ENCODE assay signal across 14 cellular contexts in the genomic region with DNA sequence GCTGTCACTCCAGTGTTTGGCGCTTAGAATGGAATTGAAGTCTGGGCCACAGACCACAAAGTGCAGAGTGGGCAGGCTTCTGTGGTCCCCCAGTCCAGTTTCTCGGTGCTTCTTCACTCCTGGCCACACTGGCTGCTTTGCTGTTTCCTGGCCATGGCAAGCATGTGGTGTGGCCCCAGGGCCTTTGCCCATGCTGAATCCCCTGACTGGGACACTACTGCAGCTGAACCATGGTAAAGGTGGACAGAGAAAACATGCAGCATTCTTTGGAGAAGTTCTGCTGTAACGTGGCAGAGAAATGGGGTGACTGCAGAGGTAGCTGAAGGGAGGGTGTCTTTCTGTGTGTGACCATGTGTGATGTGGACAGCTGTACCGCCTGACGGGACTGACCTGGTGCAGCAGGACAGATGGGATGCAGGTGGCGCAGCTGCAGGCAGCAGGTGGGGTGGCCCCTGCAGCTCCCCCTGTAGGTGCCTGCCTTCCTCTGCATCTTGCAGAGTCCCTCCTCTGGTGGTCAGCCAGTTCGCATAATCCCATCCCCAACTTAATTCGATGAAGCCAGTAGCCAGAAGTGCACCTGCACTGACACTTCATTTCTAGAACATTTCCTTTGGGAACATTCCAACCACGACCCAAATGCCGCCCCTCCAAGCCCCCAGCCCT. TPM values are rescaled to one million over a fixed set of nuclear protein-coding genes. Genes with fewer than 3 reads are reported as not detected.
DNase-seq lines count a peak whose midpoint lies in the region; ATAC-seq, FAIRE-seq and TF ChIP-seq lines count a peak whose summit lies in the region.
"Had no signal": no experiment of that assay in that cellular context is flagged by ENCODE, and none has a peak within 500 bp of the region (broad histone marks: within the 10 kb centered on the region; RNA-seq: fewer than 3 reads in every experiment).

No MANE protein-coding gene starts in this region.

- no peak for DNase-seq in T-helper 2 cell treated with Interferon-gamma antibody and Interleukin-4, amounts not matched to agents 5 μg/mL and 100 μg/mL, for 36 hours (ENCODE audit: low spot score)
- DNase-seq in T-helper 2 cell (no peak), HFF-Myc (ENCODE audit: extremely low read depth, low read depth) (no peak), H1 (ENCODE audit: low read depth in 1 of 2, low spot score in 2 of 2) (peak in 1 of 2 experiments; percentile 70), retinal pigment epithelial cell (ENCODE audit: low read depth) (no peak), AG08396 (ENCODE audit: low spot score) (no peak), NK-92 (lab: John Stamatoyannopoulos, UW; ENCODE audit: unreplicated experiment) (no peak)
- DNase-seq: activated T-cell treated with anti-CD3 and anti-CD28 coated beads, Interleukin-2, amount 50 U/mL, for 4 hours; GOT3 had no signal

- H2BK5ac ChIP-seq in H1 (ENCODE audit: low read depth, low read length) = no peak overlapping the region

- no peak overlapping the region for H2BK15ac ChIP-seq in H1 (ENCODE audit: low read length)

- H3K14ac ChIP-seq in H1 (ENCODE audit: insufficient read length) = no peak overlapping the region

- peaks cover 0 to 21% of the 10 kb centered on the region in 2 experiments; a peak in 2 of 4 replicates for H3K79me2 ChIP-seq in H1 (ENCODE audit: control insufficient read depth in 1 of 2, insufficient read depth in 2 of 2, low read length in 2 of 2)

- no peak overlapping the region for H2AFZ ChIP-seq in H1 (ENCODE audit: low read length)

- H3K4me1 ChIP-seq in H1 (replicated peaks in 1 of 4; ENCODE audit: control insufficient read depth in 3 of 4, insufficient read depth in 4 of 4, low read length in 3 of 4) = peaks cover 0 to 5% (median 1%) of the 10 kb centered on the region in 4 experiments; a peak in 3 of 7 replicates

- no peaks in the 10 kb centered on the region for H3K9me3 Mint-ChIP-seq in T-helper 2 cell treated with Interferon-gamma antibody and Interleukin-4, amounts not matched to agents 5 μg/mL and 100 μg/mL, for 36 hours

- no peak overlapping the region for H3K4me2 ChIP-seq in H1 (ENCODE audit: insufficient read depth in 1 of 2, low read depth in 2 of 2, low read length in 2 of 2)

- peak in 1 of 2 experiments; percentile 14; a peak in 1 of 3 replicates for TF ChIP-seq EP300 in H1 (IDR thresholded peaks at IDR 0.05; ENCODE audit: borderline replicate concordance in 1 of 2, low read depth in 2 of 2, low read length in 2 of 2)

- WGBS in H1 (ENCODE audit: extremely low coverage in 1 of 2, insufficient coverage in 1 of 2, insufficient read length in 1 of 2, insufficient replicate concordance in 2 of 2, low coverage in 1 of 2, low lambda C conversion rate in 2 of 2, missing lambda C conversion rate in 1 of 2), 2 experiments = 80% methylated on average over 10 of the region's 10 CpGs; no CpG with 5 or more reads in 1 of the 2 experiments

- peak overlapping the region; percentile 45 for H3K27ac Mint-ChIP-seq in T-helper 2 cell treated with Interferon-gamma antibody and Interleukin-4, amounts not matched to agents 5 μg/mL and 100 μg/mL, for 36 hours

- no peak for ATAC-seq in HG03025 (IDR thresholded peaks at IDR 0.05; ENCODE audit: low FRiP score, unreplicated experiment)
- ATAC-seq: activated CD4-positive, CD25-positive, alpha-beta regulatory T cell treated with anti-CD3 and anti-CD28 coated beads, Interleukin-2, amount 50 U/mL, for 24 hours; activated T-cell treated with anti-CD3 and anti-CD28 coated beads, Interleukin-2, amount 50 U/mL, for 4 hours had no signal

- H3K9ac ChIP-seq in H1 (replicated peaks in 1 of 4; ENCODE audit: extremely low read depth in 1 of 4, low read depth in 3 of 4, low read length in 3 of 4) = no peak overlapping the region

- no peak overlapping the region for H2BK20ac ChIP-seq in H1 (ENCODE audit: low read length)

- peaks cover 62% of the 10 kb centered on the region for H3K36me3 Mint-ChIP-seq in T-helper 2 cell treated with Interferon-gamma antibody and Interleukin-4, amounts not matched to agents 5 μg/mL and 100 μg/mL, for 36 hours (ENCODE audit: low read depth)

- no peak overlapping the region for H3K4me3 ChIP-seq in HFF-Myc (replicated peaks; ENCODE audit: low read depth, low read length)
- H3K4me3 ChIP-seq in H1 (ENCODE audit: extremely low read depth in 1 of 4, insufficient read depth in 2 of 4, low read depth in 3 of 4, low read length in 4 of 4) = no peak overlapping the region
- H3K4me3 ChIP-seq in retinal pigment epithelial cell (ENCODE audit: low read length) = no peak overlapping the region
- H3K4me3 ChIP-seq: thoracic aorta had no signal

- no peaks in the 10 kb centered on the region for H3K23me2 ChIP-seq in H1 (ENCODE audit: low read depth, low read length)

- CTCF ChIA-PET in H1 (lab: Charles Lee; ENCODE audit: partially characterized antibody) = interaction anchor here (0.5 to 3.7 kb wide), 29 partner anchors 9 to 947 kb away, joined by 3 to 37 read pairs (median 4); a partner anchor contains a TSS

- TF ChIP-seq RAD21 in H1 (IDR thresholded peaks at IDR 0.05 in 1 of 2, conservative IDR thresholded peaks at IDR 0.05 in 1 of 2; ENCODE audit: low read depth in 2 of 2, low read length in 2 of 2) = peak; percentile 41 to 54; a peak in 3 of 4 replicates

- no peaks in the 10 kb centered on the region for H3K27me3 ChIP-seq in H1 (replicated peaks in 1 of 4; ENCODE audit: control insufficient read depth in 3 of 4, extremely low read depth in 1 of 4, insufficient read depth in 3 of 4, low read length in 3 of 4)

- H4K8ac ChIP-seq in H1 (ENCODE audit: extremely low read depth, insufficient read depth, low read length) = no peak overlapping the region

- H3K23ac ChIP-seq in H1 (ENCODE audit: insufficient read length) = no peak overlapping the region

- H3K18ac ChIP-seq in H1 (ENCODE audit: extremely low read depth, low read length) = no peak overlapping the region

- TF ChIP-seq CTCF in HFF-Myc (IDR thresholded peaks at IDR 0.05; ENCODE audit: low read depth, low read length, missing control alignments) (peak; percentile 40), H1 (IDR thresholded peaks at IDR 0.05; ENCODE audit: control extremely low read depth in 1 of 3, insufficient read depth in 1 of 3, low read depth in 1 of 3, low read length in 3 of 3) (peak in 2 of 3 experiments; percentile 90 to 98; a peak in 3 of 4 replicates), retinal pigment epithelial cell (conservative IDR thresholded peaks at IDR 0.05; ENCODE audit: low read depth, low read length) (peak; percentile 40)

- H3K27me3 Mint-ChIP-seq in T-helper 2 cell treated with Interferon-gamma antibody and Interleukin-4, amounts not matched to agents 5 μg/mL and 100 μg/mL, for 36 hours (ENCODE audit: low read depth) = no peaks in the 10 kb centered on the region

- H4K5ac ChIP-seq in H1 (ENCODE audit: insufficient read length, low read depth, low read length) = no peak overlapping the region

- POLR2A ChIA-PET in H1 (lab: Charles Lee; ENCODE audit: partially characterized antibody) = interaction anchor here (0.9 to 1.7 kb wide), 5 partner anchors 9 to 40 kb away, joined by 3 to 7 read pairs (median 3); a partner anchor contains a TSS

- H3K4ac ChIP-seq in H1 (replicated peaks; ENCODE audit: insufficient read length, low read depth, low read length) = no peak overlapping the region

- no peak for FAIRE-seq in H1 (lab: Jason Lieb, UNC)
- FAIRE-seq: HTR-8/SVneo had no signal

- H2BK12ac ChIP-seq in H1 (ENCODE audit: low read depth, low read length) = no peak overlapping the region

- no peak for TF ChIP-seq POLR2A in H1 (IDR thresholded peaks at IDR 0.05; ENCODE audit: control extremely low read depth in 1 of 2, low read depth in 2 of 2, low read length in 2 of 2)

- no peak overlapping the region for H2BK120ac ChIP-seq in H1 (replicated peaks; ENCODE audit: low read depth, low read length)

- H3K4me3 Mint-ChIP-seq in T-helper 2 cell treated with Interferon-gamma antibody and Interleukin-4, amounts not matched to agents 5 μg/mL and 100 μg/mL, for 36 hours = no peak overlapping the region
- H3K4me3 Mint-ChIP-seq: activated T-cell treated with anti-CD3 and anti-CD28 coated beads, Interleukin-2, amount 50 U/mL, for 4 hours had no signal

- peaks cover 12% of the 10 kb centered on the region for H3K79me1 ChIP-seq in H1 (ENCODE audit: low read depth, low read length)

- peaks cover 35% of the 10 kb centered on the region for H3K4me1 Mint-ChIP-seq in T-helper 2 cell treated with Interferon-gamma antibody and Interleukin-4, amounts not matched to agents 5 μg/mL and 100 μg/mL, for 36 hours (ENCODE audit: low read depth)

- H3K36me3 ChIP-seq in H1 (ENCODE audit: control insufficient read depth in 2 of 4, insufficient read depth in 4 of 4, low read length in 3 of 4) = peaks cover 7 to 13% (median 9%) of the 10 kb centered on the region in 4 experiments; a peak in 6 of 8 replicates
- H3K36me3 ChIP-seq: thoracic aorta had no signal

- H2AK5ac ChIP-seq in H1 (ENCODE audit: low read depth, low read length) = no peak overlapping the region

- H4K20me1 ChIP-seq in H1 (replicated peaks in 1 of 2; ENCODE audit: control insufficient read depth in 1 of 2, insufficient read depth in 2 of 2, low read length in 2 of 2) = peaks cover 17 to 24% of the 10 kb centered on the region in 2 experiments

- H4K91ac ChIP-seq in H1 (replicated peaks; ENCODE audit: insufficient read length, low read length) = no peak overlapping the region

- no peaks in the 10 kb centered on the region for H3K9me3 ChIP-seq in H1 (ENCODE audit: insufficient read depth in 2 of 2, low read depth in 1 of 2, low read length in 1 of 2)
- H3K9me3 ChIP-seq: thoracic aorta had no signal

- no peak overlapping the region for H3K27ac ChIP-seq in H1 (ENCODE audit: low read depth, low read length)
- H3K27ac ChIP-seq: thoracic aorta had no signal

- no peak overlapping the region for H3K56ac ChIP-seq in H1 (replicated peaks; ENCODE audit: insufficient read length, low read depth, low read length)

RNA-seq across cellular contexts. Expression of a gene that starts 13.2 kb away (rescaled TPM):
- not detected in 2 replicates for total RNA-seq in H1 (2021; fragmentation: NEBNext Ultra II Directional; extraction: Animal tissue kit (Norgen Biotek cat#: 25700))
- polyA plus RNA-seq in H1 (2011; rRNA removed) = not detected in 2 replicates
- polyA plus RNA-seq in H1 (2011; cell fraction: cytosol; rRNA removed) = not detected
- 0.14 TPM for polyA plus RNA-seq in H1 (2011; cell fraction: nucleus; rRNA removed)
- polyA plus RNA-seq in H1 (2012, experiment 1 of 2) = 0.58 TPM in 1 of 4 replicates, not detected in the others
- polyA plus RNA-seq in H1 (2012, experiment 2 of 2) = not detected
- not detected for polyA plus RNA-seq in H1 (2013, experiment 1 of 2)
- not detected for polyA plus RNA-seq in H1 (2013, experiment 2 of 2)
- not detected in 2 replicates for polyA minus RNA-seq in H1 (2011; rRNA and poly(A)+ RNA removed)
- polyA minus RNA-seq in H1 (2011; cell fraction: cytosol; rRNA and poly(A)+ RNA removed) = 12.6 TPM
- polyA minus RNA-seq in H1 (2011; cell fraction: nucleus; rRNA and poly(A)+ RNA removed) = 5.8 TPM
- total RNA-seq: osteocyte had no signal

RNA-seq across cellular contexts. Expression of a gene that starts 29.2 kb away (rescaled TPM):
- 54.3 TPM in 2 replicates for total RNA-seq in H1 (2021; fragmentation: NEBNext Ultra II Directional; extraction: Animal tissue kit (Norgen Biotek cat#: 25700))
- polyA plus RNA-seq in H1 (2011; rRNA removed) = 21.3 and 26.8 TPM in 2 replicates
- polyA plus RNA-seq in H1 (2011; cell fraction: cytosol; rRNA removed) = 74.6 TPM
- polyA plus RNA-seq in H1 (2011; cell fraction: nucleus; rRNA removed) = 16.7 TPM
- polyA plus RNA-seq in H1 (2012, experiment 1 of 2) = 53.6 to 74.9 TPM (median 57.3 TPM) in 4 replicates
- polyA plus RNA-seq in H1 (2012, experiment 2 of 2) = 9.4 TPM
- polyA plus RNA-seq in H1 (2013, experiment 1 of 2) = 38.8 TPM
- 41.0 TPM for polyA plus RNA-seq in H1 (2013, experiment 2 of 2)
- 9.8 and 12.3 TPM in 2 replicates for polyA minus RNA-seq in H1 (2011; rRNA and poly(A)+ RNA removed)
- 15.9 TPM for polyA minus RNA-seq in H1 (2011; cell fraction: cytosol; rRNA and poly(A)+ RNA removed)
- 11.4 TPM for polyA minus RNA-seq in H1 (2011; cell fraction: nucleus; rRNA and poly(A)+ RNA removed)

RNA-seq across cellular contexts. Expression of a gene that starts 35.5 kb away (rescaled TPM):
- total RNA-seq in H1 (2021; fragmentation: NEBNext Ultra II Directional; extraction: Animal tissue kit (Norgen Biotek cat#: 25700)) = 19.1 and 20.5 TPM in 2 replicates
- polyA plus RNA-seq in H1 (2011; rRNA removed) = 26.6 and 27.8 TPM in 2 replicates
- 29.7 TPM for polyA plus RNA-seq in H1 (2011; cell fraction: cytosol; rRNA removed)
- polyA plus RNA-seq in H1 (2011; cell fraction: nucleus; rRNA removed) = 12.4 TPM
- polyA plus RNA-seq in H1 (2012, experiment 1 of 2) = 13.3 to 16.7 TPM (median 16.1 TPM) in 4 replicates
- polyA plus RNA-seq in H1 (2012, experiment 2 of 2) = 17.3 TPM
- 16.3 TPM for polyA plus RNA-seq in H1 (2013, experiment 1 of 2)
- polyA plus RNA-seq in H1 (2013, experiment 2 of 2) = 15.6 TPM
- 4.3 and 5.2 TPM in 2 replicates for polyA minus RNA-seq in H1 (2011; rRNA and poly(A)+ RNA removed)
- 11.3 TPM for polyA minus RNA-seq in H1 (2011; cell fraction: cytosol; rRNA and poly(A)+ RNA removed)
- polyA minus RNA-seq in H1 (2011; cell fraction: nucleus; rRNA and poly(A)+ RNA removed) = 9.9 TPM

RNA-seq across cellular contexts. Expression of a gene that starts 40.0 kb away (rescaled TPM):
- 307 and 313 TPM in 2 replicates for total RNA-seq in H1 (2021; fragmentation: NEBNext Ultra II Directional; extraction: Animal tissue kit (Norgen Biotek cat#: 25700))
- 108 and 156 TPM in 2 replicates for polyA plus RNA-seq in H1 (2011; rRNA removed)
- 229 TPM for polyA plus RNA-seq in H1 (2011; cell fraction: cytosol; rRNA removed)
- 155 TPM for polyA plus RNA-seq in H1 (2011; cell fraction: nucleus; rRNA removed)
- polyA plus RNA-seq in H1 (2012, experiment 1 of 2) = 320 to 373 TPM (median 340 TPM) in 4 replicates
- polyA plus RNA-seq in H1 (2012, experiment 2 of 2) = 100 TPM
- 204 TPM for polyA plus RNA-seq in H1 (2013, experiment 1 of 2)
- 222 TPM for polyA plus RNA-seq in H1 (2013, experiment 2 of 2)
- polyA minus RNA-seq in H1 (2011; rRNA and poly(A)+ RNA removed) = 24.7 and 28.8 TPM in 2 replicates
- polyA minus RNA-seq in H1 (2011; cell fraction: cytosol; rRNA and poly(A)+ RNA removed) = 67.1 TPM
- polyA minus RNA-seq in H1 (2011; cell fraction: nucleus; rRNA and poly(A)+ RNA removed) = 29.4 TPM

Comparison
In these comparisons a context has a peak if more than half of its experiments do, and no peak if none do; other contexts are left out.
1. CTCF ChIP-seq: peak in every context shown above with its lines; median percentile 94 in H1; 40 in HFF-Myc; 40 in retinal pigment epithelial cell.